In the genomic region with DNA sequence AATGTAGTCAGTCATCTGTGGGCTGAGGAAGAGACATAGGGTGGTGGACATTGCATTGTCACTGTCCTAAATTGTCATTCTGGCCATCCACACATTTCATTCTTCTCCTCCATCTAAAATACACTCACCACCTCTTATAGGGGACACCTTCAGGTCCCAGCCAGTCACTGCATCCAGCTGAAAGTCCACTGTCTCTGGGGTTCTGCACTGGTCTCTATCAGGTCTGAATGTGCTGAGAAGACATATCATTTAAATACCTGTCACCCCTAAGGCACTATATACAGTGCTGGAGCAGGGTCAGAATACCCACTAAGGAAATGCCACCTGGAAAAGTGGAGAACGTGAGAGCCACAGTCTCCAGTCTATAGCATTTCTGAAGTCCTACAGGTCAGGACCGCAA, we compare ENCODE assay signal across 2 cellular contexts.
TF ChIP-seq lines count a peak whose summit lies in the region.

No MANE protein-coding gene starts in this region.

TF ChIP-seq in GM23338, 12 proteins besides CTCF, POLR2A, EP300 and RAD21:
- TF ChIP-seq, protein P1, sequence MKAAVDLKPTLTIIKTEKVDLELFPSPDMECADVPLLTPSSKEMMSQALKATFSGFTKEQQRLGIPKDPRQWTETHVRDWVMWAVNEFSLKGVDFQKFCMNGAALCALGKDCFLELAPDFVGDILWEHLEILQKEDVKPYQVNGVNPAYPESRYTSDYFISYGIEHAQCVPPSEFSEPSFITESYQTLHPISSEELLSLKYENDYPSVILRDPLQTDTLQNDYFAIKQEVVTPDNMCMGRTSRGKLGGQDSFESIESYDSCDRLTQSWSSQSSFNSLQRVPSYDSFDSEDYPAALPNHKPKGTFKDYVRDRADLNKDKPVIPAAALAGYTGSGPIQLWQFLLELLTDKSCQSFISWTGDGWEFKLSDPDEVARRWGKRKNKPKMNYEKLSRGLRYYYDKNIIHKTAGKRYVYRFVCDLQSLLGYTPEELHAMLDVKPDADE (IDR thresholded peaks at IDR 0.05) = no peak
- no peak for TF ChIP-seq EZH2 (IDR thresholded peaks at IDR 0.05; ENCODE audit: low read depth, unreplicated experiment)
- no peak for TF ChIP-seq ZNF114 (CRISPR knock-in tag; IDR thresholded peaks at IDR 0.05)
- TF ChIP-seq, protein P2, sequence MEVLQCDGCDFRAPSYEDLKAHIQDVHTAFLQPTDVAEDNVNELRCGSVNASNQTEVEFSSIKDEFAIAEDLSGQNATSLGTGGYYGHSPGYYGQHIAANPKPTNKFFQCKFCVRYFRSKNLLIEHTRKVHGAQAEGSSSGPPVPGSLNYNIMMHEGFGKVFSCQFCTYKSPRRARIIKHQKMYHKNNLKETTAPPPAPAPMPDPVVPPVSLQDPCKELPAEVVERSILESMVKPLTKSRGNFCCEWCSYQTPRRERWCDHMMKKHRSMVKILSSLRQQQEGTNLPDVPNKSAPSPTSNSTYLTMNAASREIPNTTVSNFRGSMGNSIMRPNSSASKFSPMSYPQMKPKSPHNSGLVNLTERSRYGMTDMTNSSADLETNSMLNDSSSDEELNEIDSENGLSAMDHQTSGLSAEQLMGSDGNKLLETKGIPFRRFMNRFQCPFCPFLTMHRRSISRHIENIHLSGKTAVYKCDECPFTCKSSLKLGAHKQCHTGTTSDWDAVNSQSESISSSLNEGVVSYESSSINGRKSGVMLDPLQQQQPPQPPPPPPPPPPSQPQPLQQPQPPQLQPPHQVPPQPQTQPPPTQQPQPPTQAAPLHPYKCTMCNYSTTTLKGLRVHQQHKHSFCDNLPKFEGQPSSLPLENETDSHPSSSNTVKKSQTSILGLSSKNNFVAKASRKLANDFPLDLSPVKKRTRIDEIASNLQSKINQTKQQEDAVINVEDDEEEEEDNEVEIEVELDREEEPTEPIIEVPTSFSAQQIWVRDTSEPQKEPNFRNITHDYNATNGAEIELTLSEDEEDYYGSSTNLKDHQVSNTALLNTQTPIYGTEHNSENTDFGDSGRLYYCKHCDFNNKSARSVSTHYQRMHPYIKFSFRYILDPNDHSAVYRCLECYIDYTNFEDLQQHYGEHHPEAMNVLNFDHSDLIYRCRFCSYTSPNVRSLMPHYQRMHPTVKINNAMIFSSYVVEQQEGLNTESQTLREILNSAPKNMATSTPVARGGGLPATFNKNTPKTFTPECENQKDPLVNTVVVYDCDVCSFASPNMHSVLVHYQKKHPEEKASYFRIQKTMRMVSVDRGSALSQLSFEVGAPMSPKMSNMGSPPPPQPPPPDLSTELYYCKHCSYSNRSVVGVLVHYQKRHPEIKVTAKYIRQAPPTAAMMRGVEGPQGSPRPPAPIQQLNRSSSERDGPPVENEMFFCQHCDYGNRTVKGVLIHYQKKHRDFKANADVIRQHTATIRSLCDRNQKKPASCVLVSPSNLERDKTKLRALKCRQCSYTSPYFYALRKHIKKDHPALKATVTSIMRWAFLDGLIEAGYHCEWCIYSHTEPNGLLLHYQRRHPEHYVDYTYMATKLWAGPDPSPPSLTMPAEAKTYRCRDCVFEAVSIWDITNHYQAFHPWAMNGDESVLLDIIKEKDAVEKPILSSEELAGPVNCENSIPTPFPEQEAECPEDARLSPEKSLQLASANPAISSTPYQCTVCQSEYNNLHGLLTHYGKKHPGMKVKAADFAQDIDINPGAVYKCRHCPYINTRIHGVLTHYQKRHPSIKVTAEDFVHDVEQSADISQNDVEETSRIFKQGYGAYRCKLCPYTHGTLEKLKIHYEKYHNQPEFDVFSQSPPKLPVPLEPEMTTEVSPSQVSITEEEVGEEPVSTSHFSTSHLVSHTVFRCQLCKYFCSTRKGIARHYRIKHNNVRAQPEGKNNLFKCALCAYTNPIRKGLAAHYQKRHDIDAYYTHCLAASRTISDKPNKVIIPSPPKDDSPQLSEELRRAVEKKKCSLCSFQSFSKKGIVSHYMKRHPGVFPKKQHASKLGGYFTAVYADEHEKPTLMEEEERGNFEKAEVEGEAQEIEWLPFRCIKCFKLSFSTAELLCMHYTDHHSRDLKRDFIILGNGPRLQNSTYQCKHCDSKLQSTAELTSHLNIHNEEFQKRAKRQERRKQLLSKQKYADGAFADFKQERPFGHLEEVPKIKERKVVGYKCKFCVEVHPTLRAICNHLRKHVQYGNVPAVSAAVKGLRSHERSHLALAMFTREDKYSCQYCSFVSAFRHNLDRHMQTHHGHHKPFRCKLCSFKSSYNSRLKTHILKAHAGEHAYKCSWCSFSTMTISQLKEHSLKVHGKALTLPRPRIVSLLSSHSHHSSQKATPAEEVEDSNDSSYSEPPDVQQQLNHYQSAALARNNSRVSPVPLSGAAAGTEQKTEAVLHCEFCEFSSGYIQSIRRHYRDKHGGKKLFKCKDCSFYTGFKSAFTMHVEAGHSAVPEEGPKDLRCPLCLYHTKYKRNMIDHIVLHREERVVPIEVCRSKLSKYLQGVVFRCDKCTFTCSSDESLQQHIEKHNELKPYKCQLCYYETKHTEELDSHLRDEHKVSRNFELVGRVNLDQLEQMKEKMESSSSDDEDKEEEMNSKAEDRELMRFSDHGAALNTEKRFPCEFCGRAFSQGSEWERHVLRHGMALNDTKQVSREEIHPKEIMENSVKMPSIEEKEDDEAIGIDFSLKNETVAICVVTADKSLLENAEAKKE (CRISPR knock-in tag; IDR thresholded peaks at IDR 0.05) = no peak
- no peak for TF ChIP-seq POLR2AphosphoS5 (IDR thresholded peaks at IDR 0.05; ENCODE audit: low read depth)
- no peak for TF ChIP-seq ZNF331 (CRISPR knock-in tag; IDR thresholded peaks at IDR 0.05; ENCODE audit: low read depth)
- no peak for TF ChIP-seq JUNB (IDR thresholded peaks at IDR 0.05; ENCODE audit: unreplicated experiment)

TF ChIP-seq in HepG2, 621 proteins besides CTCF, POLR2A, EP300 and RAD21 (continued from another document):
- TF ChIP-seq ELK4 (CRISPR knock-in tag; IDR thresholded peaks at IDR 0.05; ENCODE audit: borderline replicate concordance) (no peak), ZC3H4 (CRISPR knock-in tag; IDR thresholded peaks at IDR 0.05; ENCODE audit: borderline replicate concordance) (no peak), HNF1B (CRISPR knock-in tag; IDR thresholded peaks at IDR 0.05) (no peak), ZSCAN9 (CRISPR knock-in tag; IDR thresholded peaks at IDR 0.05; ENCODE audit: borderline replicate concordance) (no peak), ZNF776 (CRISPR knock-in tag; IDR thresholded peaks at IDR 0.05) (no peak), TP53 (CRISPR knock-in tag; conservative IDR thresholded peaks at IDR 0.05) (no peak)
- TF ChIP-seq, protein P3, sequence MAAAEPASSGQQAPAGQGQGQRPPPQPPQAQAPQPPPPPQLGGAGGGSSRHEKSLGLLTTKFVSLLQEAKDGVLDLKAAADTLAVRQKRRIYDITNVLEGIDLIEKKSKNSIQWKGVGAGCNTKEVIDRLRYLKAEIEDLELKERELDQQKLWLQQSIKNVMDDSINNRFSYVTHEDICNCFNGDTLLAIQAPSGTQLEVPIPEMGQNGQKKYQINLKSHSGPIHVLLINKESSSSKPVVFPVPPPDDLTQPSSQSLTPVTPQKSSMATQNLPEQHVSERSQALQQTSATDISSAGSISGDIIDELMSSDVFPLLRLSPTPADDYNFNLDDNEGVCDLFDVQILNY (CRISPR knock-in tag; conservative IDR thresholded peaks at IDR 0.05) = no peak
